In genomic region chr12:108477055-108477880, GRCh38 we compare ENCODE assay signal across 17 cellular contexts.
"Had no signal": no experiment of that assay in that cellular context is flagged by ENCODE, and none has a peak within 500 bp of the region (broad histone marks: within the 10 kb centered on the region; RNA-seq: fewer than 3 reads in every experiment).

No MANE protein-coding gene starts in this region.

- H3K9me3 Mint-ChIP-seq: activated T-helper 1 cell treated with anti-CD3 and anti-CD28 coated beads, Interleukin-12 subunit alpha, Interleukin-12 subunit beta, Interleukin-2, Interleukin-4 antibody, amounts not matched to agents 30 ng/mL and 10 ng/mL and 1 ng/mL, durations not matched to agents 14 hours and 24 hours and 36 hours; dendritic cell treated with granulocyte-macrophage colony-stimulating factor and Interleukin-4, amounts not matched to agents 40 ng/mL and 50 ng/mL, for 4 days; effector memory CD8-positive, alpha-beta T cell; memory B cell had no signal

- DNase-seq: activated CD4-positive, alpha-beta T cell treated with anti-CD3 and anti-CD28 coated beads for 36 hours; anterior cingulate cortex; brain microvascular endothelial cell; effector memory CD8-positive, alpha-beta T cell; foreskin melanocyte; left ventricle myocardium inferior; mucosa of descending colon; naive thymus-derived CD4-positive, alpha-beta T cell; pancreas; stimulated activated CD4-positive, alpha-beta T cell treated with anti-CD3 and anti-CD28 coated beads, Interleukin-1b, Interleukin-23, amount 100 ng/mL, for 48 hours; stomach; T1000; WERI-Rb-1 had no signal

- H3K27ac ChIP-seq: brain microvascular endothelial cell, epithelial cell of prostate, left ventricle myocardium inferior, pancreas, stomach, WERI-Rb-1 had no signal

- H3K36me3 Mint-ChIP-seq: memory B cell had no signal

- H3K27ac Mint-ChIP-seq: activated CD4-positive, alpha-beta T cell treated with anti-CD3 and anti-CD28 coated beads for 36 hours; activated T-helper 1 cell treated with anti-CD3 and anti-CD28 coated beads, Interleukin-12 subunit alpha, Interleukin-12 subunit beta, Interleukin-2, Interleukin-4 antibody, amounts not matched to agents 30 ng/mL and 10 ng/mL and 1 ng/mL, durations not matched to agents 14 hours and 24 hours and 36 hours; dendritic cell treated with granulocyte-macrophage colony-stimulating factor and Interleukin-4, amounts not matched to agents 40 ng/mL and 50 ng/mL, for 4 days; effector memory CD8-positive, alpha-beta T cell; memory B cell; naive thymus-derived CD4-positive, alpha-beta T cell had no signal

- H3K4me1 Mint-ChIP-seq: activated CD4-positive, alpha-beta T cell treated with anti-CD3 and anti-CD28 coated beads for 36 hours; memory B cell; naive thymus-derived CD4-positive, alpha-beta T cell had no signal

- H3K4me3 Mint-ChIP-seq: activated CD4-positive, alpha-beta T cell treated with anti-CD3 and anti-CD28 coated beads for 36 hours; activated T-helper 1 cell treated with anti-CD3 and anti-CD28 coated beads, Interleukin-12 subunit alpha, Interleukin-12 subunit beta, Interleukin-2, Interleukin-4 antibody, amounts not matched to agents 30 ng/mL and 10 ng/mL and 1 ng/mL, durations not matched to agents 14 hours and 24 hours and 36 hours; dendritic cell treated with granulocyte-macrophage colony-stimulating factor and Interleukin-4, amounts not matched to agents 40 ng/mL and 50 ng/mL, for 4 days; effector memory CD8-positive, alpha-beta T cell; memory B cell; naive thymus-derived CD4-positive, alpha-beta T cell had no signal
